Comparison of ENCODE assay signal across 16 cellular contexts in the genomic region with DNA sequence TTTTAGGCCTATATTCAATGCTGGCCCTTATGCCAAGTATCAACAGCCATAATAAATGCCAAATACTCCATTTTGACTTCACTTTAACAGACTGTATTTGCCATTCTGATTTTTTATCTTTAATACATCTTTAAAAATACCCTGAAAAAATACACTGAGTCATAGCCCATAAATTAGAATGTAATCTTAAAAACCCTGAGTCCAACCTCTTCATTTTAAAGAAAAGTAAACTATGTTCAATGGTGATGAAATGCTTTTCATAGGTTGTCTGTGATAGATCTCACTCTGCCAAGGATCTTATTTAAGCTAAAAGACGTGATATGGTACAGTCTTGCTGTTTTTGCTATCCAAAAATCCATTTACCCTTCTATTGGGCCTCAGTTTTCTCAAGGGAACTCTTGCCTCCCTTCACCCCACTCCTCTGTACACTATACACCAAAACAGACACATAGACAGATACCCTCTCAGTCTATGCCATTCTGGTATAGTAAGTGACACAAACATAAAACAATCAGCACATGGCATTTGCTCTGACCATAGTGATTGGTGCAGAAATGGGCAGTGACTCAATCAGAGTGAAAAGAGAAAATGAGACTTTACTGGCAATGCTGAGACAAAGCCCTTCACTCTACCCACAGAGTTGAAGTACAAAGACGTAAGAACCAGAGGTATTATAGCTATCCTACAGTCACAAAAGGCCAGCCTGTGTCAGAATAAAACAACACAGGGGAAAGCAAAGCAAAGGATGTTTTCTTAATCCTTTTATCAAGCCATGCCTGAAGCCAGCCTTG. TPM values are rescaled to one million over a fixed set of nuclear protein-coding genes. Genes with fewer than 3 reads are reported as not detected.
DNase-seq lines count a peak whose midpoint lies in the region; ATAC-seq, FAIRE-seq and TF ChIP-seq lines count a peak whose summit lies in the region.
"Had no signal": no experiment of that assay in that cellular context is flagged by ENCODE, and none has a peak within 500 bp of the region (broad histone marks: within the 10 kb centered on the region; RNA-seq: fewer than 3 reads in every experiment).

No MANE protein-coding gene starts in this region.

- no peaks in the 10 kb centered on the region for H3K27me3 Mint-ChIP-seq in CD4-positive, alpha-beta T cell

- DNase-seq in CD4-positive, alpha-beta T cell, result no peak
- DNase-seq in GM12891 (ENCODE audit: insufficient read length, low spot score) (no peak), fibroblast of villous mesenchyme (ENCODE audit: low read depth) (peak; percentile 49), urothelium cell line (ENCODE audit: low spot score) (no peak), NCI-H748 treated with DMSO at 0.1 percent for 48 hours (lab: John Stamatoyannopoulos, UW) (no peak), Right ventricle myocardium inferior (ENCODE audit: missing footprints) (no peak)
- no peak for DNase-seq in activated naive CD4-positive, alpha-beta T cell treated with anti-CD3 and anti-CD28 coated beads, Interleukin-2, amount 50 U/mL, for 72 hours (ENCODE audit: low spot score in 2 of 2)
- DNase-seq: cerebellar nuclear complex, NCI-H1092 treated with DMSO at 0.1 percent for 48 hours, NCI-H2227 treated with DMSO at 0.1 percent for 48 hours, OCI-M1 had no signal

- H3K36me3 Mint-ChIP-seq in CD4-positive, alpha-beta T cell (ENCODE audit: low read depth), result peaks cover 44% of the 10 kb centered on the region
- peaks cover 17 to 24% of the 10 kb centered on the region in 2 donors for H3K36me3 Mint-ChIP-seq in activated naive CD4-positive, alpha-beta T cell treated with anti-CD3 and anti-CD28 coated beads, Interleukin-2, amount 50 U/mL, for 72 hours

- no peaks in the 10 kb centered on the region for H3K27me3 ChIP-seq in CD4-positive, alpha-beta T cell (ENCODE audit: control insufficient read depth, insufficient read depth, low read length)

- no peak for TF ChIP-seq CTCF in CD4-positive, alpha-beta T cell (IDR thresholded peaks at IDR 0.05)
- no peak for TF ChIP-seq CTCF in fibroblast of villous mesenchyme (IDR thresholded peaks at IDR 0.05; ENCODE audit: insufficient read depth, low read depth, low read length)

- H3K27ac ChIP-seq in CD4-positive, alpha-beta T cell (ENCODE audit: low read depth, low read length), result no peak overlapping the region
- H3K27ac ChIP-seq: C4-2B, epithelial cell of prostate, SK-N-MC, VCaP had no signal

- peak; percentile 59 for FAIRE-seq in GM12891 (lab: Jason Lieb, UNC)
- FAIRE-seq in urothelium cell line (lab: Jason Lieb, UNC), result no peak

- TF ChIP-seq POLR2A in GM12891 (IDR thresholded peaks at IDR 0.05; ENCODE audit: low read depth, low read length), result no peak

- H3K27ac Mint-ChIP-seq in CD4-positive, alpha-beta T cell, result peak overlapping the region; percentile 58
- H3K27ac Mint-ChIP-seq in activated naive CD4-positive, alpha-beta T cell treated with anti-CD3 and anti-CD28 coated beads, Interleukin-2, amount 50 U/mL, for 72 hours, result peak overlapping the region; percentile 31 to 78

- no peak overlapping the region for H3K4me3 ChIP-seq in fibroblast of villous mesenchyme (ENCODE audit: low read depth, low read length)
- H3K4me3 ChIP-seq: SK-N-MC had no signal

- H3K4me3 Mint-ChIP-seq in CD4-positive, alpha-beta T cell, result peak overlapping the region; percentile 48

- CTCF ChIA-PET in CD4-positive, alpha-beta T cell (lab: Charles Lee), result no interaction called here

- POLR2A ChIA-PET in CD4-positive, alpha-beta T cell (lab: Charles Lee), result interaction anchor here (0.6 to 2.2 kb wide), 7 partner anchors 9 to 325 kb away, joined by 3 to 6 read pairs (median 4); partner anchors contain the start of gene BTG1

- H3K4me1 Mint-ChIP-seq in CD4-positive, alpha-beta T cell (ENCODE audit: low read depth), result peaks cover 77% of the 10 kb centered on the region

- peak; percentile 30 for ATAC-seq in CD4-positive, alpha-beta T cell (ENCODE audit: poor library complexity)
- ATAC-seq in activated naive CD4-positive, alpha-beta T cell treated with anti-CD3 and anti-CD28 coated beads, Interleukin-2, amount 50 U/mL, for 72 hours, result peak; percentile 97 to 99
- ATAC-seq in HG03159 (IDR thresholded peaks at IDR 0.05; ENCODE audit: unreplicated experiment), result no peak
- no peak for ATAC-seq in Right ventricle myocardium inferior

- intact Hi-C loops in CD4-positive, alpha-beta T cell (cut with DNase I, micrococcal nuclease), result loop anchor here in 1 of 2 experiments (5.0 kb wide), 2 partner anchors 36 to 39 kb away; no protein-coding TSS in a partner anchor
- intact Hi-C loops in Right ventricle myocardium inferior (cut with DNase I), result no loop called here

- H3K9me3 Mint-ChIP-seq in CD4-positive, alpha-beta T cell, result peaks cover 19% of the 10 kb centered on the region
- peaks cover 18 to 19% of the 10 kb centered on the region in 2 donors for H3K9me3 Mint-ChIP-seq in activated naive CD4-positive, alpha-beta T cell treated with anti-CD3 and anti-CD28 coated beads, Interleukin-2, amount 50 U/mL, for 72 hours

- H3K9me3 ChIP-seq in CD4-positive, alpha-beta T cell (ENCODE audit: control insufficient read depth, low read length), result peaks cover 5% of the 10 kb centered on the region

TF ChIP-seq in GM12891, 5 proteins besides CTCF, POLR2A, EP300 and RAD21:
- TF ChIP-seq POU2F2 (IDR thresholded peaks at IDR 0.05; ENCODE audit: low read depth, low read length) (no peak), POLR2AphosphoS5 (IDR thresholded peaks at IDR 0.05; ENCODE audit: low read depth, low read length) (no peak), PAX5 (IDR thresholded peaks at IDR 0.05; ENCODE audit: insufficient read depth, low read length, severe bottlenecking) (no peak), TAF1 (IDR thresholded peaks at IDR 0.05; ENCODE audit: low read depth, low read length) (no peak), SPI1 (IDR thresholded peaks at IDR 0.05; ENCODE audit: low read depth, low read length) (no peak)

RNA-seq across cellular contexts. Expression of gene BTG1, which starts 49.1 kb away (rescaled TPM):
- 1,000 to 10,000 TPM; 1,698 to 1,774 TPM for total RNA-seq in CD4-positive, alpha-beta T cell
- polyA plus RNA-seq in GM12891 (2012; ENCODE audit: low read depth, missing spikeins), result 117 TPM
- total RNA-seq in activated naive CD4-positive, alpha-beta T cell treated with anti-CD3 and anti-CD28 coated beads, Interleukin-2, amount 50 U/mL, for 72 hours, result 100 to 1,000 TPM; 158 to 266 TPM
- total RNA-seq in fibroblast of villous mesenchyme (4.8 and 5.6 TPM in 2 replicates), Right ventricle myocardium inferior (66.9 TPM)

Comparison
In these comparisons a context has a peak if more than half of its experiments do, and no peak if none do; other contexts are left out.
1. ATAC-seq: peak in CD4-positive, alpha-beta T cell (single experiment) and activated naive CD4-positive, alpha-beta T cell treated with anti-CD3 and anti-CD28 coated beads, Interleukin-2, amount 50 U/mL, for 72 hours (2 of 2); none in HG03159 (single experiment) and Right ventricle myocardium inferior (single experiment).
2. RNA of gene BTG1, which starts 49.1 kb away (total RNA-seq): 1,698 to 1,774 TPM in CD4-positive, alpha-beta T cell, 158 to 266 TPM in activated naive CD4-positive, alpha-beta T cell treated with anti-CD3 and anti-CD28 coated beads, Interleukin-2, amount 50 U/mL, for 72 hours and 66.9 TPM in Right ventricle myocardium inferior (single experiment); 4.8 to 5.6 TPM in fibroblast of villous mesenchyme; every median in the first group is over 10 times any median in the second.